ENCODE assay signal across 10 cellular contexts in genomic region chr21:34670220-34670961, GRCh38. TPM values are rescaled to one million over a fixed set of nuclear protein-coding genes. Genes with fewer than 3 reads are reported as not detected.
DNase-seq lines count a peak whose midpoint lies in the region; ATAC-seq and TF ChIP-seq lines count a peak whose summit lies in the region.
"Had no signal": no experiment of that assay in that cellular context is flagged by ENCODE, and none has a peak within 500 bp of the region (broad histone marks: within the 10 kb centered on the region; RNA-seq: fewer than 3 reads in every experiment).

No MANE protein-coding gene starts in this region.

- WGBS in gastroesophageal sphincter (ENCODE audit: low coverage in 1 of 2), 2 donors: 0% methylated on average over 10 of the region's 70 CpGs; no CpG with 5 or more reads in 1 of the 2 donors

- H3K36me3 ChIP-seq in upper lobe of right lung (no peaks in the 10 kb centered on the region), gastroesophageal sphincter (no peaks in the 10 kb centered on the region)

- H3K36me3 Mint-ChIP-seq in activated naive CD4-positive, alpha-beta T cell treated with anti-CD3 and anti-CD28 coated beads for 36 hours (ENCODE audit: low read depth): no peaks in the 10 kb centered on the region
- H3K36me3 Mint-ChIP-seq in chondrocyte (ENCODE audit: low read depth) (peaks cover 4% of the 10 kb centered on the region), memory B cell (no peaks in the 10 kb centered on the region)

- H3K27me3 Mint-ChIP-seq in activated naive CD4-positive, alpha-beta T cell treated with anti-CD3 and anti-CD28 coated beads for 36 hours (ENCODE audit: low read depth): peaks cover 44% of the 10 kb centered on the region
- H3K27me3 Mint-ChIP-seq in chondrocyte (ENCODE audit: low read depth): peaks cover 55% of the 10 kb centered on the region
- peaks cover 19% of the 10 kb centered on the region for H3K27me3 Mint-ChIP-seq in memory B cell

- intact Hi-C loops in activated naive CD4-positive, alpha-beta T cell treated with anti-CD3 and anti-CD28 coated beads for 36 hours (cut with micrococcal nuclease): no loop called here
- intact Hi-C loops in upper lobe of right lung (cut with DNase I): no loop called here

- H3K27ac Mint-ChIP-seq in activated naive CD4-positive, alpha-beta T cell treated with anti-CD3 and anti-CD28 coated beads for 36 hours: no peak overlapping the region
- H3K27ac Mint-ChIP-seq in chondrocyte (ENCODE audit: unreplicated experiment) (no peak overlapping the region), memory B cell (no peak overlapping the region)

- H3K27ac ChIP-seq in upper lobe of right lung: peak overlapping the region; percentile 47
- no peak overlapping the region for H3K27ac ChIP-seq in gastroesophageal sphincter

- H3K4me3 Mint-ChIP-seq in activated naive CD4-positive, alpha-beta T cell treated with anti-CD3 and anti-CD28 coated beads for 36 hours: peak overlapping the region; percentile 55
- H3K4me3 Mint-ChIP-seq in chondrocyte (ENCODE audit: unreplicated experiment) (peak overlapping the region; percentile 54), memory B cell (peak overlapping the region; percentile 52)

- TF ChIP-seq CTCF in chondrocyte (IDR thresholded peaks at IDR 0.05) (no peak), upper lobe of right lung (IDR thresholded peaks at IDR 0.05) (no peak), gastroesophageal sphincter (IDR thresholded peaks at IDR 0.05) (no peak)

- DNase-seq in activated naive CD4-positive, alpha-beta T cell treated with anti-CD3 and anti-CD28 coated beads for 36 hours: no peak
- no peak for DNase-seq in activated naive CD4-positive, alpha-beta T cell treated with anti-CD3 and anti-CD28 coated beads, Interleukin-2, amount 50 U/mL, for 16 hours
- DNase-seq in chondrocyte (ENCODE audit: low spot score) (no peak), memory B cell (ENCODE audit: low spot score in 2 of 2) (peak in 1 of 2 donors; percentile 18), upper lobe of right lung (peak; percentile 72), activated gamma-delta T cell (lab: John Stamatoyannopoulos, UW) (no peak)
- DNase-seq: DND-41, NCI-H1417 had no signal

- peaks cover 12% of the 10 kb centered on the region for H3K4me1 Mint-ChIP-seq in activated naive CD4-positive, alpha-beta T cell treated with anti-CD3 and anti-CD28 coated beads for 36 hours (ENCODE audit: low read depth)
- peaks cover 11% of the 10 kb centered on the region for H3K4me1 Mint-ChIP-seq in chondrocyte (ENCODE audit: low read depth)
- H3K4me1 Mint-ChIP-seq in memory B cell: peaks cover 2% of the 10 kb centered on the region

- H3K9me3 Mint-ChIP-seq in activated naive CD4-positive, alpha-beta T cell treated with anti-CD3 and anti-CD28 coated beads for 36 hours: no peaks in the 10 kb centered on the region
- H3K9me3 Mint-ChIP-seq in chondrocyte (ENCODE audit: low read depth): no peaks in the 10 kb centered on the region
- no peaks in the 10 kb centered on the region for H3K9me3 Mint-ChIP-seq in memory B cell

- H3K9me3 ChIP-seq in upper lobe of right lung (no peaks in the 10 kb centered on the region), gastroesophageal sphincter (no peaks in the 10 kb centered on the region)

- TF ChIP-seq POLR2A in gastroesophageal sphincter (IDR thresholded peaks at IDR 0.05): no peak

- no peak for TF ChIP-seq EP300 in gastroesophageal sphincter (IDR thresholded peaks at IDR 0.05)

- H3K4me3 ChIP-seq in upper lobe of right lung (peak overlapping the region; percentile 52), gastroesophageal sphincter (peak overlapping the region in 1 of 2 donors; percentile 48)

- H3K4me1 ChIP-seq in upper lobe of right lung (peaks cover 6% of the 10 kb centered on the region), gastroesophageal sphincter (peaks cover 0 to 19% (median 14%) of the 10 kb centered on the region in 3 donors)

- H3K27me3 ChIP-seq in upper lobe of right lung: peaks cover 29% of the 10 kb centered on the region
- peaks cover 80% of the 10 kb centered on the region for H3K27me3 ChIP-seq in gastroesophageal sphincter

- no peak for ATAC-seq in memory B cell (ENCODE audit: low read depth)
- peak; percentile 51 for ATAC-seq in upper lobe of right lung
- ATAC-seq in HG03108 (IDR thresholded peaks at IDR 0.05; ENCODE audit: unreplicated experiment): no peak
- no peak for ATAC-seq in gastroesophageal sphincter

- CTCF ChIA-PET in activated naive CD4-positive, alpha-beta T cell treated with anti-CD3 and anti-CD28 coated beads for 36 hours (lab: Charles Lee): no interaction called here

RNA-seq across cellular contexts. Expression of gene CLIC6, which starts 1.6 kb away (rescaled TPM):
- under 1 TPM; 0.10 to 0.12 TPM for total RNA-seq in activated naive CD4-positive, alpha-beta T cell treated with anti-CD3 and anti-CD28 coated beads for 36 hours
- total RNA-seq in chondrocyte (0.08 to 0.24 TPM (median 0.17 TPM) in 3 replicates), upper lobe of right lung (12.3 TPM), gastroesophageal sphincter (1 to 10 TPM in 1 of 4 donors, under 1 TPM in 3; 0.54 to 4.6 (median 0.66) TPM)

RNA-seq across cellular contexts. Expression of gene RCAN1, which starts 55.5 kb away (rescaled TPM):
- total RNA-seq in activated naive CD4-positive, alpha-beta T cell treated with anti-CD3 and anti-CD28 coated beads for 36 hours: 1 to 10 TPM; 2.3 to 2.9 TPM
- 41.4 to 84.5 TPM (median 80.9 TPM) in 3 replicates for total RNA-seq in chondrocyte
- 26.9 TPM for total RNA-seq in upper lobe of right lung
- 10 to 100 TPM; 32.1 to 58.6 (median 42.2) TPM for total RNA-seq in gastroesophageal sphincter
